Comparison of ENCODE assay signal across 28 cellular contexts in genomic region chr14:71783786-71784185, GRCh38.
"Had no signal": no experiment of that assay in that cellular context is flagged by ENCODE, and none has a peak within 500 bp of the region (broad histone marks: within the 10 kb centered on the region; RNA-seq: fewer than 3 reads in every experiment).

No MANE protein-coding gene starts in this region.

- H3K4me1 ChIP-seq: adrenal gland, body of pancreas, foreskin keratinocyte, left lung, pancreas, prostate gland, sigmoid colon, stomach, vagina had no signal

- ATAC-seq: body of pancreas; esophagus mucosa; foreskin keratinocyte; heart right ventricle; left lung; lower lobe of right lung; natural killer cell; pancreas; stimulated activated naive B cell treated with anti-CD40 and anti-IgM and Interleukin-4, amounts not matched to agents 10 μg/mL and 1 μg/mL and 100 μg/mL, for 72 hours had no signal

- DNase-seq: activated CD4-positive, alpha-beta T cell treated with anti-CD3 and anti-CD28 coated beads for 4 hours; activated CD4-positive, alpha-beta T cell treated with anti-CD3 and anti-CD28 coated beads, Interleukin-2, amount 50 U/mL, for 4 hours; activated effector memory CD4-positive, alpha-beta T cell treated with Interleukin-2 at 50 U/mL for 16 hours; activated naive CD4-positive, alpha-beta T cell treated with Interleukin-2 at 50 U/mL for 16 hours; activated T-cell treated with anti-CD3 and anti-CD28 coated beads for 4 hours; adrenal gland; aorta; body of pancreas; cerebellar nuclear complex; cortex of kidney; foreskin keratinocyte; heart right ventricle; left lung; lower lobe of right lung; mesendoderm; natural killer cell; pancreas; sigmoid colon; stimulated activated CD4-positive, alpha-beta T cell treated with anti-CD3 and anti-CD28 coated beads, Interleukin-15, amount 100 ng/mL, for 24 hours; stimulated activated CD4-positive, alpha-beta T cell treated with anti-CD3 and anti-CD28 coated beads, Interleukin-2, amount 100 ng/mL, for 24 hours; stimulated activated naive B cell treated with anti-CD40 and anti-IgM and Interleukin-4, amounts not matched to agents 10 μg/mL and 1 μg/mL and 100 μg/mL, for 72 hours; stomach; thyroid gland; upper lobe of left lung had no signal

- H3K4me3 ChIP-seq: adrenal gland, body of pancreas, cardiac muscle cell, heart right ventricle, left lung, lower lobe of right lung, pancreas, prostate gland, sigmoid colon, stomach, thyroid gland, upper lobe of left lung, vagina had no signal

- H3K36me3 ChIP-seq: adrenal gland, cardiac muscle cell, heart right ventricle, left lung, lower lobe of right lung, pancreas, prostate gland, sigmoid colon, stomach, thyroid gland, upper lobe of left lung, vagina had no signal

- H3K27me3 ChIP-seq: adrenal gland, body of pancreas, cardiac muscle cell, heart right ventricle, left lung, pancreas, sigmoid colon, stomach, thyroid gland, upper lobe of left lung, vagina had no signal

- H3K27ac ChIP-seq: adrenal gland, body of pancreas, cardiac muscle cell, foreskin keratinocyte, heart right ventricle, left lung, lower lobe of right lung, pancreas, prostate gland, sigmoid colon, stomach, upper lobe of left lung, vagina had no signal

- H3K9me3 ChIP-seq: adrenal gland, body of pancreas, heart right ventricle, left lung, lower lobe of right lung, pancreas, prostate gland, sigmoid colon, stomach, thyroid gland, upper lobe of left lung, vagina had no signal
